ENCODE assay signal across 16 cellular contexts in the genomic region with DNA sequence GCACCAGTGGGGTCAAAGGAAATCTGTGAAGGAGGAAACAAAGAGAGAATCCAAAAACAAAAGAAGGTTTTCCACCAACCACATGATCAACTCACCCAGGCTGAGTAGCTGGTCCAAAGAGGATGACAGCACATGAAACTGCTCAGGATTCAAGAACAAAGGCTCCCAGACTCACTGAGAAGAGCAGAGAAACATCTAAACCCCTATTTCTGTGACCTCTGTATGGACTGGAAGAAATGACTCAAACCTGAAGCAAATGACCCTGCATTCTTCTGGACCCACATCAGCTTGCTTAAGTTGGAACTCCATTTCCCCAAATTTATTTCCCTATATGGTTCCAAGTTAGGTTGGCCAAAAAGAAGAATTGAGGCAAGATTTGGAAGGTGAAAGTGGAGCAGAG. TPM values are rescaled to one million over a fixed set of nuclear protein-coding genes. Genes with fewer than 3 reads are reported as not detected.
A peak's percentile ranks its signal among the peaks of the same experiment; 100 is the strongest.
DNase-seq lines count a peak whose midpoint lies in the region; ATAC-seq and TF ChIP-seq lines count a peak whose summit lies in the region.
"Had no signal": no experiment of that assay in that cellular context is flagged by ENCODE, and none has a peak within 500 bp of the region (broad histone marks: within the 10 kb centered on the region; RNA-seq: fewer than 3 reads in every experiment).

No MANE protein-coding gene starts in this region.

- H3K9me2 ChIP-seq in GM23248 (ENCODE audit: insufficient read depth): no peaks in the 10 kb centered on the region; the same call in 1 of the 2 replicates

- in situ Hi-C loops in GM23248 (cut with MboI): no loop called here

- no peak overlapping the region for H3K9ac ChIP-seq in GM23248

- no peak overlapping the region for H3K27ac ChIP-seq in CD8-positive, alpha-beta T cell (ENCODE audit: low read depth, low read length)
- no peak overlapping the region for H3K27ac ChIP-seq in GM23248
- H3K27ac ChIP-seq in coronary artery: peak overlapping the region in 1 of 2 donors; percentile 72
- H3K27ac ChIP-seq in naive thymus-derived CD4-positive, alpha-beta T cell (ENCODE audit: low read depth, low read length): peak overlapping the region; percentile 1

- no peaks in the 10 kb centered on the region for H3K9me3 Mint-ChIP-seq in CD8-positive, alpha-beta T cell
- H3K9me3 Mint-ChIP-seq in naive thymus-derived CD4-positive, alpha-beta T cell: no peaks in the 10 kb centered on the region
- H3K9me3 Mint-ChIP-seq: H9 had no signal

- ATAC-seq in CD8-positive, alpha-beta T cell: no peak
- ATAC-seq in naive thymus-derived CD4-positive, alpha-beta T cell: no peak
- ATAC-seq in sciatic nerve: no peak
- ATAC-seq in left cardiac atrium: no peak
- ATAC-seq: PC-3 had no signal

- CTCF ChIA-PET in CD8-positive, alpha-beta T cell (lab: Charles Lee): interaction anchor here (0.9 to 2.2 kb wide), 4 partner anchors 10 to 126 kb away, joined by 3 to 6 read pairs (median 4); no protein-coding TSS in a partner anchor
- CTCF ChIA-PET in naive thymus-derived CD4-positive, alpha-beta T cell (lab: Charles Lee): interaction anchor here (1.2 kb wide), 1 partner anchor 51 kb away, joined by 3 read pairs; no protein-coding TSS in a partner anchor

- no peaks in the 10 kb centered on the region for H3K79me2 ChIP-seq in GM23248 (ENCODE audit: insufficient read depth)

- H3K4me1 Mint-ChIP-seq in CD8-positive, alpha-beta T cell (ENCODE audit: low read depth): peaks cover 75% of the 10 kb centered on the region
- H3K4me1 Mint-ChIP-seq in naive thymus-derived CD4-positive, alpha-beta T cell: peaks cover 32 to 93% (median 82%) of the 10 kb centered on the region in 7 donors

- H4K20me1 ChIP-seq in GM23248 (ENCODE audit: insufficient read depth): no peaks in the 10 kb centered on the region

- no peak for TF ChIP-seq CTCF in CD8-positive, alpha-beta T cell (IDR thresholded peaks at IDR 0.05)
- no peak for TF ChIP-seq CTCF in coronary artery (IDR thresholded peaks at IDR 0.05)

- no peak for DNase-seq in CD8-positive, alpha-beta T cell
- peak; percentile 49 for DNase-seq in GM23248
- no peak for DNase-seq in coronary artery (ENCODE audit: low spot score)
- DNase-seq in naive thymus-derived CD4-positive, alpha-beta T cell: no peak
- DNase-seq in sciatic nerve (ENCODE audit: low spot score): no peak
- no peak for DNase-seq in cerebellar cortex (ENCODE audit: low spot score)
- no peak for DNase-seq in left cardiac atrium
- DNase-seq in NCI-H1048 (lab: John Stamatoyannopoulos, UW): no peak
- DNase-seq: DMS153; H9; MV-4-11; NCI-H146; NCI-H69; NK-92 treated with Interleukin-12 subunit alpha and Interleukin-12 subunit beta, amount 100 ng/mL, for 24 hours; PC-3 had no signal

- H3K27me3 ChIP-seq in CD8-positive, alpha-beta T cell (ENCODE audit: insufficient read depth, low read length): no peaks in the 10 kb centered on the region
- peaks cover 5% of the 10 kb centered on the region; the same call in 1 of the 2 replicates for H3K27me3 ChIP-seq in GM23248 (replicated peaks; ENCODE audit: insufficient read depth)
- no peaks in the 10 kb centered on the region for H3K27me3 ChIP-seq in naive thymus-derived CD4-positive, alpha-beta T cell (ENCODE audit: control insufficient read depth in 2 of 2, insufficient read depth in 2 of 2, low read length in 2 of 2)

- intact Hi-C loops in CD8-positive, alpha-beta T cell (cut with DNase I, micrococcal nuclease): no loop called here
- intact Hi-C loops in naive thymus-derived CD4-positive, alpha-beta T cell (cut with micrococcal nuclease): no loop called here
- intact Hi-C loops in sciatic nerve (cut with DNase I) (no loop called here), left cardiac atrium (cut with DNase I) (no loop called here)

- no peaks in the 10 kb centered on the region for H3K27me3 Mint-ChIP-seq in CD8-positive, alpha-beta T cell (ENCODE audit: low read depth)
- peaks cover 0 to 2% (median 0%) of the 10 kb centered on the region in 5 donors for H3K27me3 Mint-ChIP-seq in naive thymus-derived CD4-positive, alpha-beta T cell

- POLR2A ChIA-PET in CD8-positive, alpha-beta T cell (lab: Charles Lee): interaction anchor here (0.9 to 1.8 kb wide), 4 partner anchors 11 to 32 kb away, joined by 3 to 4 read pairs (median 4); no protein-coding TSS in a partner anchor
- POLR2A ChIA-PET in naive thymus-derived CD4-positive, alpha-beta T cell (lab: Charles Lee): interaction anchor here (1.1 to 14.7 kb wide), 5 partner anchors 7 to 34 kb away, joined by 3 to 194 read pairs (median 3); no protein-coding TSS in a partner anchor

- H3K36me3 ChIP-seq in CD8-positive, alpha-beta T cell (ENCODE audit: insufficient read depth, low read length): peaks cover 8% of the 10 kb centered on the region
- no peaks in the 10 kb centered on the region for H3K36me3 ChIP-seq in GM23248 (ENCODE audit: low read depth)
- peaks cover 0 to 18% (median 0%) of the 10 kb centered on the region in 3 experiments for H3K36me3 ChIP-seq in naive thymus-derived CD4-positive, alpha-beta T cell (ENCODE audit: control insufficient read depth in 2 of 3, insufficient read depth in 3 of 3, low read length in 3 of 3)

- H2AFZ ChIP-seq in GM23248: no peak overlapping the region

- H3K4me3 ChIP-seq in CD8-positive, alpha-beta T cell (ENCODE audit: low read depth, low read length): no peak overlapping the region
- H3K4me3 ChIP-seq in GM23248: no peak overlapping the region
- peak overlapping the region; percentile 59 for H3K4me3 ChIP-seq in coronary artery
- H3K4me3 ChIP-seq in naive thymus-derived CD4-positive, alpha-beta T cell (ENCODE audit: low read length): no peak overlapping the region

- peaks cover 72% of the 10 kb centered on the region for H3K36me3 Mint-ChIP-seq in CD8-positive, alpha-beta T cell
- peaks cover 13 to 75% (median 38%) of the 10 kb centered on the region in 5 donors for H3K36me3 Mint-ChIP-seq in naive thymus-derived CD4-positive, alpha-beta T cell

- peaks cover 12% of the 10 kb centered on the region for H3K4me1 ChIP-seq in CD8-positive, alpha-beta T cell (ENCODE audit: insufficient read depth, low read length)
- H3K4me1 ChIP-seq in GM23248 (ENCODE audit: insufficient read depth): peaks cover 12% of the 10 kb centered on the region; the same call in 1 of the 2 replicates
- H3K4me1 ChIP-seq in naive thymus-derived CD4-positive, alpha-beta T cell (ENCODE audit: control insufficient read depth in 2 of 2, insufficient read depth in 2 of 2, low read length in 2 of 2): peaks cover 33 to 40% of the 10 kb centered on the region in 2 donors

- H3K9me3 ChIP-seq in CD8-positive, alpha-beta T cell (ENCODE audit: low read length): no peaks in the 10 kb centered on the region
- H3K9me3 ChIP-seq in GM23248 (ENCODE audit: low read depth): no peaks in the 10 kb centered on the region
- H3K9me3 ChIP-seq in naive thymus-derived CD4-positive, alpha-beta T cell (ENCODE audit: control insufficient read depth in 2 of 3, low read length in 3 of 3): no peaks in the 10 kb centered on the region

- no peak overlapping the region for H3K4me3 Mint-ChIP-seq in CD8-positive, alpha-beta T cell
- peak overlapping the region in 2 of 10 donors; percentile 27 to 33 for H3K4me3 Mint-ChIP-seq in naive thymus-derived CD4-positive, alpha-beta T cell
- H3K4me3 Mint-ChIP-seq: B cell, H9 had no signal

- H3F3A ChIP-seq in GM23248 (ENCODE audit: insufficient read depth): no peaks in the 10 kb centered on the region

- H3K27ac Mint-ChIP-seq in CD8-positive, alpha-beta T cell: peak overlapping the region; percentile 27
- peak overlapping the region in 8 of 9 donors; percentile 28 to 89 (median 72) for H3K27ac Mint-ChIP-seq in naive thymus-derived CD4-positive, alpha-beta T cell
- H3K27ac Mint-ChIP-seq: B cell, H9 had no signal

- H3K4me2 ChIP-seq in GM23248 (ENCODE audit: unreplicated experiment): no peak overlapping the region

RNA-seq across cellular contexts. Expression of a gene that starts 26.3 kb away (rescaled TPM):
- total RNA-seq in CD8-positive, alpha-beta T cell: 100 to 1,000 TPM; 132 TPM
- under 0.01 and 0.65 TPM in 2 replicates for total RNA-seq in GM23248 (2014; rRNA removed; shearing (Covaris generic))
- 0.34 and 0.77 TPM in 2 replicates for polyA plus RNA-seq in GM23248 (2016; fragmentation: Nextera tagmentation; extraction: Ambion mirVana)
- total RNA-seq in naive thymus-derived CD4-positive, alpha-beta T cell: 100 to 1,000 TPM; 158 to 301 (median 246) TPM
- 100 to 1,000 TPM; 167 to 193 TPM for polyA plus RNA-seq in naive thymus-derived CD4-positive, alpha-beta T cell
- total RNA-seq in sciatic nerve (13.2 TPM), left cardiac atrium (10 to 100 TPM in 1 of 2 donors, 1 to 10 TPM in 1; 9.8 to 20.8 TPM)
